Comparison of ENCODE assay signal across 14 cellular contexts in the genomic region with DNA sequence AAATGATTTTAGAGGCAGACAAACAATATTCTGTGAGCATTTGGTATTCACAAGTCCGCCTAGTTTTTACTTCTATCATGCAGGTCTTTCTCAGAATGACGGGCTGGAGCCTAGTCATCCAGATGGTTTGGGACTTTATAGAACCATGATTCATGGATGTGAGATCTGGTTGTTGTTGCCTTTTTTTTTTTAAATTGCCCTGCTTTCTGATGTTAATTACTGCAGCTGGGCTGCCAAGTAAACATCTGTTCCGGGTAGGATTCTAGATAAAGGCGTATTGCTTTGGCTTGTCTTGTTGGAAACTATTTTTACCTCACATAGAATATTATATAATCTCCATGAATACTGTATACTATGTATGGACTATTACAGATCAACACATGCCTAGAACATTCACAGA. TPM values are rescaled to one million over a fixed set of nuclear protein-coding genes. Genes with fewer than 3 reads are reported as not detected.
DNase-seq lines count a peak whose midpoint lies in the region; ATAC-seq and TF ChIP-seq lines count a peak whose summit lies in the region.
"Had no signal": no experiment of that assay in that cellular context is flagged by ENCODE, and none has a peak within 500 bp of the region (broad histone marks: within the 10 kb centered on the region; RNA-seq: fewer than 3 reads in every experiment).

No MANE protein-coding gene starts in this region.

- H3K4me3 ChIP-seq in foreskin fibroblast (ENCODE audit: low read depth in 1 of 2, low read length in 2 of 2) (no peak overlapping the region), subcutaneous abdominal adipose tissue (ENCODE audit: low read depth in 1 of 5, low read length in 5 of 5) (no peak overlapping the region)
- H3K4me3 ChIP-seq: vagina had no signal

- H3K36me3 ChIP-seq in subcutaneous abdominal adipose tissue (ENCODE audit: control insufficient read depth in 5 of 5, insufficient read depth in 5 of 5, low read length in 5 of 5) = no peaks in the 10 kb centered on the region
- H3K36me3 ChIP-seq: vagina had no signal

- H3K4me1 ChIP-seq in H9 (ENCODE audit: insufficient read depth, low read length) = peaks cover 8% of the 10 kb centered on the region; the same call in 1 of the 2 replicates
- H3K4me1 ChIP-seq in subcutaneous abdominal adipose tissue (ENCODE audit: control insufficient read depth in 5 of 5, insufficient read depth in 5 of 5, low read length in 5 of 5) = peaks cover 4 to 37% (median 25%) of the 10 kb centered on the region in 5 donors

- no peak overlapping the region for H3K56ac ChIP-seq in H9 (ENCODE audit: insufficient read length, low read depth, low read length)

- no peak overlapping the region for H4K5ac ChIP-seq in H9 (ENCODE audit: insufficient read length, low read depth, low read length)

- no peak overlapping the region for H3K4me2 ChIP-seq in H9 (ENCODE audit: insufficient read depth, insufficient read length, low read length)

- WGBS in H9 (ENCODE audit: extremely low coverage, insufficient read length, low lambda C conversion rate) = no CpG with 5 or more reads among the region's 4 CpGs

- H3K4me1 Mint-ChIP-seq in H9 = peaks cover 25 to 26% of the 10 kb centered on the region in 2 experiments
- no peaks in the 10 kb centered on the region for H3K4me1 Mint-ChIP-seq in activated naive CD4-positive, alpha-beta T cell treated with anti-CD3 and anti-CD28 coated beads, Interleukin-2, amount 10 ng/mL, durations not matched to agents 7 days and 5 days
- H3K4me1 Mint-ChIP-seq: naive thymus-derived CD8-positive, alpha-beta T cell had no signal

- H3K36me3 Mint-ChIP-seq in H9 (ENCODE audit: insufficient read depth in 1 of 3, low read depth in 3 of 3) = no peaks in the 10 kb centered on the region; a peak in 1 of 7 replicates
- H3K36me3 Mint-ChIP-seq in activated naive CD4-positive, alpha-beta T cell treated with anti-CD3 and anti-CD28 coated beads, Interleukin-2, amount 10 ng/mL, durations not matched to agents 7 days and 5 days = no peaks in the 10 kb centered on the region
- H3K36me3 Mint-ChIP-seq: naive thymus-derived CD8-positive, alpha-beta T cell had no signal

- no peaks in the 10 kb centered on the region for H3K27me3 ChIP-seq in H9 (ENCODE audit: insufficient read depth, low read length)
- H3K27me3 ChIP-seq in subcutaneous abdominal adipose tissue (ENCODE audit: control insufficient read depth in 5 of 5, insufficient read depth in 4 of 5, low read length in 5 of 5) = no peaks in the 10 kb centered on the region
- H3K27me3 ChIP-seq: vagina had no signal

- H2BK20ac ChIP-seq in H9 (ENCODE audit: low read depth, low read length, poor library complexity, severe bottlenecking) = no peak overlapping the region

- no peaks in the 10 kb centered on the region for H3K79me1 ChIP-seq in H9 (ENCODE audit: insufficient read depth, low read depth, low read length, poor library complexity, severe bottlenecking)

- no peak for DNase-seq in H9
- peak; percentile 70 for DNase-seq in RPMI7951 (ENCODE audit: low read depth)
- peak; percentile 71 to 86 for DNase-seq in foreskin fibroblast
- no peak for DNase-seq in activated naive CD4-positive, alpha-beta T cell treated with anti-CD3 and anti-CD28 coated beads, Interleukin-2, amount 10 ng/mL, durations not matched to agents 7 days and 5 days
- DNase-seq: activated effector memory CD4-positive, alpha-beta T cell treated with Interleukin-2 at 50 U/mL for 16 hours; GF-D8; naive thymus-derived CD8-positive, alpha-beta T cell; NCI-H1930; retina; stimulated activated naive CD4-positive, alpha-beta T cell had no signal

- no peak overlapping the region for H4K91ac ChIP-seq in H9 (ENCODE audit: insufficient read length, low read depth, low read length)

- no peaks in the 10 kb centered on the region for H3K9me3 Mint-ChIP-seq in H9
- H3K9me3 Mint-ChIP-seq in activated naive CD4-positive, alpha-beta T cell treated with anti-CD3 and anti-CD28 coated beads, Interleukin-2, amount 10 ng/mL, durations not matched to agents 7 days and 5 days = no peaks in the 10 kb centered on the region
- H3K9me3 Mint-ChIP-seq: naive thymus-derived CD8-positive, alpha-beta T cell had no signal

- H3K79me2 ChIP-seq in H9 (ENCODE audit: insufficient read depth, low read length) = no peaks in the 10 kb centered on the region

- CTCF ChIA-PET in activated naive CD4-positive, alpha-beta T cell treated with anti-CD3 and anti-CD28 coated beads, Interleukin-2, amount 10 ng/mL, durations not matched to agents 7 days and 5 days (lab: Charles Lee) = no interaction called here

- H3K9me3 ChIP-seq in H9 (ENCODE audit: control insufficient read depth, low read depth, low read length) (no peaks in the 10 kb centered on the region), subcutaneous abdominal adipose tissue (ENCODE audit: control insufficient read depth in 5 of 5, low read length in 5 of 5) (no peaks in the 10 kb centered on the region)
- H3K9me3 ChIP-seq: vagina had no signal

- H3K9ac ChIP-seq in H9 (ENCODE audit: extremely low read depth, insufficient read length, low read length) (no peak overlapping the region), subcutaneous abdominal adipose tissue (ENCODE audit: low read length in 5 of 5) (peak overlapping the region in 1 of 5 donors; percentile 32)

- no peak overlapping the region for H2AFZ ChIP-seq in H9 (ENCODE audit: low read length)

- ATAC-seq in GM21515 (IDR thresholded peaks at IDR 0.05; ENCODE audit: unreplicated experiment) (no peak), GM21390 (IDR thresholded peaks at IDR 0.05; ENCODE audit: unreplicated experiment) (no peak)
- ATAC-seq: naive thymus-derived CD8-positive, alpha-beta T cell had no signal

- H4K20me1 ChIP-seq in H9 (ENCODE audit: control insufficient read depth, insufficient read depth, insufficient read length) = no peaks in the 10 kb centered on the region

- H2BK120ac ChIP-seq in H9 (ENCODE audit: low read depth, low read length, poor library complexity, severe bottlenecking) = no peak overlapping the region

- no peak overlapping the region for H3K4ac ChIP-seq in H9 (ENCODE audit: low read depth, low read length)

- H3K27me3 Mint-ChIP-seq in H9 (ENCODE audit: low read depth) = no peaks in the 10 kb centered on the region
- H3K27me3 Mint-ChIP-seq in activated naive CD4-positive, alpha-beta T cell treated with anti-CD3 and anti-CD28 coated beads, Interleukin-2, amount 10 ng/mL, durations not matched to agents 7 days and 5 days = no peaks in the 10 kb centered on the region

- H3T11ph ChIP-seq in H9 (ENCODE audit: low read length) = no peak overlapping the region

- peak overlapping the region; percentile 69 for H3K27ac ChIP-seq in H9 (ENCODE audit: insufficient read length, low read depth, low read length)
- H3K27ac ChIP-seq in subcutaneous abdominal adipose tissue (ENCODE audit: low read depth, low read length) = peak overlapping the region; percentile 44
- H3K27ac ChIP-seq: vagina had no signal

- H2BK12ac ChIP-seq in H9 (ENCODE audit: insufficient read length, low read depth, low read length) = no peak overlapping the region

- H4K8ac ChIP-seq in H9 (replicated peaks; ENCODE audit: insufficient read length, low read depth, low read length) = no peak overlapping the region

- H3K23me2 ChIP-seq in H9 (ENCODE audit: insufficient read length, low read depth, low read length, poor library complexity, severe bottlenecking) = no peaks in the 10 kb centered on the region

- no peak overlapping the region for H3K18ac ChIP-seq in H9 (ENCODE audit: insufficient read length, low read depth, low read length)

- no peak overlapping the region for H2AK5ac ChIP-seq in H9 (ENCODE audit: insufficient read length, low read length)

- H3K23ac ChIP-seq in H9 (ENCODE audit: insufficient read length, low read depth, low read length) = no peak overlapping the region

- H3K27ac Mint-ChIP-seq in H9 = peak overlapping the region in 2 of 3 experiments; percentile 75 to 90; a peak in 4 of 7 replicates
- no peak overlapping the region for H3K27ac Mint-ChIP-seq in activated naive CD4-positive, alpha-beta T cell treated with anti-CD3 and anti-CD28 coated beads, Interleukin-2, amount 10 ng/mL, durations not matched to agents 7 days and 5 days
- H3K27ac Mint-ChIP-seq: naive thymus-derived CD8-positive, alpha-beta T cell had no signal

- H2BK5ac ChIP-seq in H9 (ENCODE audit: insufficient read length, low read length) = no peak overlapping the region

- no peak for TF ChIP-seq CTCF in H9 (conservative IDR thresholded peaks at IDR 0.05)
- TF ChIP-seq CTCF in foreskin fibroblast (IDR thresholded peaks at IDR 0.05; ENCODE audit: low read depth, low read length) = no peak

- peak overlapping the region in 1 of 2 experiments; percentile 38; a peak in 3 of 5 replicates for H3K4me3 Mint-ChIP-seq in H9
- H3K4me3 Mint-ChIP-seq in activated naive CD4-positive, alpha-beta T cell treated with anti-CD3 and anti-CD28 coated beads, Interleukin-2, amount 10 ng/mL, durations not matched to agents 7 days and 5 days = no peak overlapping the region
- H3K4me3 Mint-ChIP-seq: naive thymus-derived CD8-positive, alpha-beta T cell had no signal

- no peak overlapping the region for H3K14ac ChIP-seq in H9 (ENCODE audit: insufficient read depth, low read length)

- no peak overlapping the region for H2BK15ac ChIP-seq in H9 (ENCODE audit: low read depth, low read length)

RNA-seq across cellular contexts. Expression of a gene that starts 58.1 kb away (rescaled TPM):
- 9.6 and 10.2 TPM in 2 replicates for total RNA-seq in H9 (2021)
- total RNA-seq in RPMI7951 (2014; rRNA removed; shearing (Covaris generic)) = 8.0 and 10.3 TPM in 2 replicates
- total RNA-seq: naive thymus-derived CD8-positive, alpha-beta T cell had no signal

Comparison
In these comparisons a context has a peak if more than half of its experiments do, and no peak if none do; other contexts are left out.
1. DNase-seq: peak in RPMI7951 (single experiment) and foreskin fibroblast (2 of 2); none in H9 (single experiment) and activated naive CD4-positive, alpha-beta T cell treated with anti-CD3 and anti-CD28 coated beads, Interleukin-2, amount 10 ng/mL, durations not matched to agents 7 days and 5 days (single experiment).